18 cellular contexts compared by ENCODE assay signal in the genomic region with DNA sequence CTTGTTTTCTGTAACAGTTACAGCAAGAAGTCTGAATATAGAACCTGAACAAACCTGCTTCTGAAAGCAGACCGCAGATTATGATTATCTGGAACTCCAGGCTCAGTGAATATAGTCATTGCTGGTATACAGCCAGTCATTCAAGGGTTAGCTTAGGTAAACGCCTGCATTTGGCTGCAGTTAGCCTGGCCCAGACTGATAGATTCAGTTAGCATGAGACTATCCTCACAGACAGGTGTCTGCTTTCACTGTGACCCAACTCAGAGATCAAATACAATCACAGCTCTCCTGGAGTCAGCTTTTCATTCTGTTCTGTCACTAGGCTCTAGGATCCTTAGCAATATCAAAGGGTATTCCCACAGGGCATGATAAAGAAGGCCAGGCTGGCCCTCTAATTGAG.
A peak's percentile ranks its signal among the peaks of the same experiment; 100 is the strongest.
DNase-seq lines count a peak whose midpoint lies in the region; ATAC-seq, FAIRE-seq and TF ChIP-seq lines count a peak whose summit lies in the region.
"Had no signal": no experiment of that assay in that cellular context is flagged by ENCODE, and none has a peak within 500 bp of the region (broad histone marks: within the 10 kb centered on the region; RNA-seq: fewer than 3 reads in every experiment).

No MANE protein-coding gene starts in this region.

- H3K9me1 ChIP-seq in IMR-90 (ENCODE audit: insufficient read depth, low read length) = no peaks in the 10 kb centered on the region

- H3K18ac ChIP-seq in IMR-90 (ENCODE audit: low read depth, low read length) = no peak overlapping the region

- H2BK120ac ChIP-seq in IMR-90 (ENCODE audit: low read depth, low read length) = no peak overlapping the region; the same call in 1 of the 2 replicates

- TF ChIP-seq CTCF in IMR-90 (conservative IDR thresholded peaks at IDR 0.05; ENCODE audit: low read depth, low read length) (no peak), astrocyte (IDR thresholded peaks at IDR 0.05; ENCODE audit: insufficient read depth, low read depth, low read length) (no peak), neural progenitor cell (IDR thresholded peaks at IDR 0.05) (no peak)

- no peak overlapping the region for H3K9ac ChIP-seq in IMR-90 (ENCODE audit: low read depth, low read length)
- H3K9ac ChIP-seq in astrocyte (ENCODE audit: low read length) = no peak overlapping the region
- no peak overlapping the region for H3K9ac ChIP-seq in neural progenitor cell
- H3K9ac ChIP-seq: GM23248 had no signal

- no TSS peak for BruUV-seq in IMR-90 (replicated peaks; lab: Mats Ljungman, UMichigan)

- in situ Hi-C loops in IMR-90 (cut with MboI; ENCODE audit: low sequenced_read_pairs) = loop anchor here (25.0 kb wide), 1 partner anchor 737 kb away; the partner anchor contains the start of gene C7

- H3K4ac ChIP-seq in IMR-90 (ENCODE audit: low read depth, low read length) = no peak overlapping the region

- H3K27me3 Mint-ChIP-seq in astrocyte (ENCODE audit: low read depth, unreplicated experiment) = no peaks in the 10 kb centered on the region
- H3K27me3 Mint-ChIP-seq in neural progenitor cell (ENCODE audit: insufficient read depth, low read depth) = peaks cover 3% of the 10 kb centered on the region

- H3K27ac ChIP-seq in IMR-90 (ENCODE audit: insufficient read depth, low read length) = no peak overlapping the region
- H3K27ac ChIP-seq in astrocyte (ENCODE audit: low read depth, low read length) = peak overlapping the region; percentile 37
- no peak overlapping the region for H3K27ac ChIP-seq in neural progenitor cell
- H3K27ac ChIP-seq: C4-2B, GM23248, Peyer's patch had no signal

- no peaks in the 10 kb centered on the region for H3K27me3 ChIP-seq in IMR-90 (ENCODE audit: control insufficient read depth, insufficient read depth, low read length)
- H3K27me3 ChIP-seq in astrocyte (ENCODE audit: insufficient read depth, low read length) = no peaks in the 10 kb centered on the region
- H3K27me3 ChIP-seq in neural progenitor cell = no peaks in the 10 kb centered on the region
- H3K27me3 ChIP-seq: Peyer's patch had no signal

- ATAC-seq in IMR-90 (ENCODE audit: low read depth) = no peak
- no peak for ATAC-seq in GM19455 (IDR thresholded peaks at IDR 0.05; ENCODE audit: unreplicated experiment)
- ATAC-seq in HG03045 (IDR thresholded peaks at IDR 0.05; ENCODE audit: unreplicated experiment) = no peak

- TF ChIP-seq RAD21 in IMR-90 (IDR thresholded peaks at IDR 0.05; ENCODE audit: low read length) = no peak

- no peak overlapping the region for H2AFZ ChIP-seq in IMR-90 (replicated peaks; ENCODE audit: low read length, poor library complexity)
- H2AFZ ChIP-seq in astrocyte (ENCODE audit: low read depth, low read length) = no peak overlapping the region
- H2AFZ ChIP-seq in neural progenitor cell (replicated peaks) = no peak overlapping the region
- H2AFZ ChIP-seq: GM23248 had no signal

- no peak overlapping the region for H3K56ac ChIP-seq in IMR-90 (ENCODE audit: extremely low read depth, insufficient read depth, low read length)

- H2BK15ac ChIP-seq in IMR-90 (ENCODE audit: low read depth, low read length) = no peak overlapping the region

- H2BK20ac ChIP-seq in IMR-90 (ENCODE audit: low read depth, low read length) = no peak overlapping the region

- peaks cover 9% of the 10 kb centered on the region for H3K4me1 Mint-ChIP-seq in astrocyte (ENCODE audit: low read depth, unreplicated experiment)
- peaks cover 18% of the 10 kb centered on the region for H3K4me1 Mint-ChIP-seq in neural progenitor cell

- no peak overlapping the region for H4K5ac ChIP-seq in IMR-90 (ENCODE audit: low read depth, low read length)

- H2AK5ac ChIP-seq in IMR-90 (ENCODE audit: low read depth, low read length) = no peak overlapping the region

- H2BK5ac ChIP-seq in IMR-90 (ENCODE audit: low read depth, low read length, poor library complexity, severe bottlenecking) = no peak overlapping the region

- WGBS in IMR-90 (ENCODE audit: extremely low coverage in 2 of 2, insufficient read length in 1 of 2), 2 experiments = 49% methylated on average over 2 of the region's 2 CpGs; no CpG with 5 or more reads in 1 of the 2 experiments

- H3K4me1 ChIP-seq in IMR-90 (ENCODE audit: control insufficient read depth, insufficient read depth, low read length) (peaks cover 5% of the 10 kb centered on the region), astrocyte (ENCODE audit: insufficient read depth, low read length) (peaks cover 14% of the 10 kb centered on the region), neural progenitor cell (no peaks in the 10 kb centered on the region)
- H3K4me1 ChIP-seq: Peyer's patch had no signal

- no peak overlapping the region for H2AK9ac ChIP-seq in IMR-90 (replicated peaks; ENCODE audit: low read depth, low read length, poor library complexity)

- intact Hi-C loops in IMR-90 (cut with micrococcal nuclease) = no loop called here

- H3K27ac Mint-ChIP-seq in astrocyte (ENCODE audit: unreplicated experiment) (peak overlapping the region; percentile 34), neural progenitor cell (no peak overlapping the region)

- H3K23ac ChIP-seq in IMR-90 (ENCODE audit: low read depth, low read length) = no peak overlapping the region

- H3K14ac ChIP-seq in IMR-90 (replicated peaks; ENCODE audit: low read depth, low read length) = no peak overlapping the region

- H3K9me3 Mint-ChIP-seq in astrocyte (ENCODE audit: unreplicated experiment) = no peaks in the 10 kb centered on the region
- H3K9me3 Mint-ChIP-seq in neural progenitor cell = no peaks in the 10 kb centered on the region

- H3K36me3 ChIP-seq in IMR-90 (ENCODE audit: control insufficient read depth, insufficient read depth, low read length) (no peaks in the 10 kb centered on the region), astrocyte (ENCODE audit: insufficient read depth, low read length) (no peaks in the 10 kb centered on the region), neural progenitor cell (no peaks in the 10 kb centered on the region)
- H3K36me3 ChIP-seq: Peyer's patch had no signal

- no peak for TF ChIP-seq POLR2A in IMR-90 (IDR thresholded peaks at IDR 0.05; ENCODE audit: low read depth, low read length)

- H3K9me3 ChIP-seq in IMR-90 (ENCODE audit: control insufficient read depth, insufficient read depth, low read length) (no peaks in the 10 kb centered on the region), astrocyte (ENCODE audit: insufficient read depth, low read depth, low read length) (no peaks in the 10 kb centered on the region), neural progenitor cell (ENCODE audit: low read depth) (no peaks in the 10 kb centered on the region)
- H3K9me3 ChIP-seq: Peyer's patch had no signal

- H3K4me3 Mint-ChIP-seq in astrocyte (ENCODE audit: unreplicated experiment) (no peak overlapping the region), neural progenitor cell (no peak overlapping the region)

- dilution Hi-C loops in IMR-90 (cut with HindIII; ENCODE audit: low sequenced_read_pairs, unreplicated experiment) = no loop called here

- H3K79me2 ChIP-seq in astrocyte (ENCODE audit: insufficient read depth, low read length) = no peaks in the 10 kb centered on the region
- H3K79me2 ChIP-seq in neural progenitor cell (ENCODE audit: low read depth) = no peaks in the 10 kb centered on the region

- no peak overlapping the region for H4K91ac ChIP-seq in IMR-90 (ENCODE audit: insufficient read depth, low read depth, low read length)

- no peak for FAIRE-seq in astrocyte (lab: Jason Lieb, UNC)
- FAIRE-seq: GM12892 had no signal

- H3K36me3 Mint-ChIP-seq in astrocyte (ENCODE audit: low read depth, unreplicated experiment) = no peaks in the 10 kb centered on the region
- no peaks in the 10 kb centered on the region for H3K36me3 Mint-ChIP-seq in neural progenitor cell

- CTCF ChIA-PET in IMR-90 (lab: Yijun Ruan, JAX) = interaction anchor here (0.6 to 1.2 kb wide), 3 partner anchors 8 to 102 kb away, joined by 3 read pairs; no protein-coding TSS in a partner anchor

- POLR2A ChIA-PET in IMR-90 (lab: Charles Lee; ENCODE audit: unreplicated experiment) = no interaction called here

- H3K4me2 ChIP-seq in IMR-90 (ENCODE audit: low read depth, low read length) (no peak overlapping the region), astrocyte (ENCODE audit: low read length) (peak overlapping the region; percentile 32), neural progenitor cell (no peak overlapping the region)

- no peaks in the 10 kb centered on the region for H3F3A ChIP-seq in neural progenitor cell (ENCODE audit: low read depth)

- no peaks in the 10 kb centered on the region for H3K79me1 ChIP-seq in IMR-90 (ENCODE audit: low read depth in 1 of 2, low read length in 2 of 2)

- H3K4me3 ChIP-seq in IMR-90 (ENCODE audit: insufficient read depth, low read depth, low read length) (no peak overlapping the region), astrocyte (ENCODE audit: insufficient read depth, low read depth, low read length) (no peak overlapping the region), neural progenitor cell (no peak overlapping the region)
- H3K4me3 ChIP-seq: GM23248, Peyer's patch had no signal

- no peak overlapping the region for H4K8ac ChIP-seq in IMR-90 (ENCODE audit: low read depth in 2 of 2, low read length in 2 of 2)

- DNase-seq in NCI-H345 (lab: John Stamatoyannopoulos, UW) (peak; percentile 39), NCI-H345 treated with DMSO at 0.1 percent for 48 hours (lab: John Stamatoyannopoulos, UW; ENCODE audit: unreplicated experiment) (no peak), IMR-90 (peak; percentile 3), astrocyte (ENCODE audit: low read depth) (peak; percentile 57), neural progenitor cell (ENCODE audit: low spot score) (peak; percentile 5), UCSD-AML1 (lab: John Stamatoyannopoulos, UW; ENCODE audit: unreplicated experiment) (no peak)
- DNase-seq: DMS79 treated with DMSO at 0.1 percent for 48 hours, GDM1, NCI-H1436, NCI-H2081 treated with DMSO at 0.1 percent for 48 hours, NCI-H526 treated with DMSO at 0.1 percent for 48 hours, Peyer's patch, SIG-M5 had no signal

- H4K20me1 ChIP-seq in IMR-90 (ENCODE audit: insufficient read depth, low read length) = no peaks in the 10 kb centered on the region
- no peaks in the 10 kb centered on the region for H4K20me1 ChIP-seq in astrocyte (ENCODE audit: insufficient read depth, low read length)
- no peaks in the 10 kb centered on the region for H4K20me1 ChIP-seq in neural progenitor cell (ENCODE audit: low read depth)

TF ChIP-seq in IMR-90, 13 proteins besides CTCF, POLR2A, EP300 and RAD21:
- no peak for TF ChIP-seq MAZ (IDR thresholded peaks at IDR 0.05; ENCODE audit: borderline replicate concordance, low read depth, low read length)
- no peak for TF ChIP-seq FOS (IDR thresholded peaks at IDR 0.05; ENCODE audit: low read depth, low read length)
- TF ChIP-seq CHD1 (IDR thresholded peaks at IDR 0.05; ENCODE audit: low read depth, low read length) = no peak

Comparison
In these comparisons a context has a peak if more than half of its experiments do, and no peak if none do; other contexts are left out.
1. DNase-seq: peak in NCI-H345 (single experiment), IMR-90 (single experiment), astrocyte (single experiment) and neural progenitor cell (single experiment); none in NCI-H345 treated with DMSO at 0.1 percent for 48 hours (single experiment) and UCSD-AML1 (single experiment).